In genomic region chr13:78420814-78421213, GRCh38 we compare ENCODE assay signal across 14 cellular contexts.
DNase-seq lines count a peak whose midpoint lies in the region; ATAC-seq and TF ChIP-seq lines count a peak whose summit lies in the region.
"Had no signal": no experiment of that assay in that cellular context is flagged by ENCODE, and none has a peak within 500 bp of the region (broad histone marks: within the 10 kb centered on the region; RNA-seq: fewer than 3 reads in every experiment).

No MANE protein-coding gene starts in this region.

- H3K4me2 ChIP-seq in PC-9 = no peak overlapping the region

- H3K9me3 ChIP-seq in A673 (ENCODE audit: low read depth, low read length, poor library complexity, severe bottlenecking) (no peaks in the 10 kb centered on the region), PC-9 (ENCODE audit: insufficient read depth, low read depth) (no peaks in the 10 kb centered on the region)
- H3K9me3 ChIP-seq: BLaER1 treated with 17β-estradiol and CSF1 and Interleukin-3, amounts not matched to agents 10 nM and 100 nM; gastroesophageal sphincter had no signal

- H3K79me2 ChIP-seq in PC-9 (ENCODE audit: low read depth) = no peaks in the 10 kb centered on the region

- POLR2A ChIA-PET in A673 (lab: Charles Lee; ENCODE audit: low non-redundant PET) = no interaction called here
- POLR2A ChIA-PET in PC-9 (lab: Charles Lee; ENCODE audit: unreplicated experiment) = no interaction called here

- H3K27ac ChIP-seq in A673 (ENCODE audit: low read depth, low read length, poor library complexity, severe bottlenecking) = no peak overlapping the region
- H3K27ac ChIP-seq in PC-9 = no peak overlapping the region
- H3K27ac ChIP-seq: BLaER1 treated with 17β-estradiol and CSF1 and Interleukin-3, amounts not matched to agents 10 nM and 100 nM; gastroesophageal sphincter had no signal

- intact Hi-C loops in left ventricle myocardium superior (cut with micrococcal nuclease) (no loop called here), A673 (cut with micrococcal nuclease; ENCODE audit: unreplicated experiment) (no loop called here), PC-9 (cut with micrococcal nuclease; ENCODE audit: unreplicated experiment) (no loop called here)

- CTCF ChIA-PET in A673 (lab: Charles Lee) = no interaction called here
- CTCF ChIA-PET in PC-9 (lab: Charles Lee) = no interaction called here

- no peaks in the 10 kb centered on the region for H3K4me1 ChIP-seq in A673 (ENCODE audit: insufficient read depth, low read length, poor library complexity, severe bottlenecking)
- H3K4me1 ChIP-seq in PC-9 (replicated peaks; ENCODE audit: insufficient read depth) = no peaks in the 10 kb centered on the region
- H3K4me1 ChIP-seq: BLaER1 treated with 17β-estradiol and CSF1 and Interleukin-3, amounts not matched to agents 10 nM and 100 nM; gastroesophageal sphincter had no signal

- H3K36me3 ChIP-seq in A673 (ENCODE audit: insufficient read depth, low read length, poor library complexity, severe bottlenecking) = no peaks in the 10 kb centered on the region
- no peaks in the 10 kb centered on the region for H3K36me3 ChIP-seq in PC-9 (ENCODE audit: low read depth)
- H3K36me3 ChIP-seq: BLaER1 treated with 17β-estradiol and CSF1 and Interleukin-3, amounts not matched to agents 10 nM and 100 nM; gastroesophageal sphincter had no signal

- DNase-seq in left ventricle myocardium superior (peak; percentile 66), A673 (ENCODE audit: low spot score) (no peak), PC-9 (no peak)
- DNase-seq in stimulated activated CD4-positive, alpha-beta T cell treated with anti-CD3 and anti-CD28 coated beads, Interleukin-1b, Interleukin-23, amount 100 ng/mL, for 48 hours = no peak
- DNase-seq in activated CD4-positive, alpha-beta T cell treated with anti-CD3 and anti-CD28 coated beads, Interleukin-2, amount 50 U/mL, for 4 hours = no peak
- DNase-seq: activated CD4-positive, alpha-beta memory T cell treated with anti-CD3 and anti-CD28 coated beads for 36 hours; activated gamma-delta T cell; effector memory CD8-positive, alpha-beta T cell; kidney had no signal

- TF ChIP-seq CTCF in A673 (conservative IDR thresholded peaks at IDR 0.05; ENCODE audit: low read depth, low read length) (no peak), PC-9 (conservative IDR thresholded peaks at IDR 0.05) (no peak)

- H3K4me3 ChIP-seq in A673 (ENCODE audit: low read depth, low read length, poor library complexity, severe bottlenecking) = no peak overlapping the region
- H3K4me3 ChIP-seq in PC-9 = no peak overlapping the region
- H3K4me3 ChIP-seq: BLaER1 treated with 17β-estradiol and CSF1 and Interleukin-3, amounts not matched to agents 10 nM and 100 nM; gastroesophageal sphincter had no signal

- no peaks in the 10 kb centered on the region for H3K9me2 ChIP-seq in PC-9 (ENCODE audit: insufficient read depth)

- ATAC-seq in GM18867 (IDR thresholded peaks at IDR 0.05; ENCODE audit: unreplicated experiment) (peak; percentile 100), GM21526 (IDR thresholded peaks at IDR 0.05; ENCODE audit: low FRiP score, unreplicated experiment) (peak; percentile 96), HG03095 (IDR thresholded peaks at IDR 0.05; ENCODE audit: unreplicated experiment) (peak; percentile 96), left ventricle myocardium superior (peak; percentile 83)
- ATAC-seq: effector memory CD8-positive, alpha-beta T cell; gastroesophageal sphincter had no signal

- peaks cover 4% of the 10 kb centered on the region for H3K27me3 ChIP-seq in A673 (replicated peaks; ENCODE audit: insufficient read depth, low read depth, low read length, poor library complexity)
- no peaks in the 10 kb centered on the region for H3K27me3 ChIP-seq in PC-9 (ENCODE audit: insufficient read depth, low read depth)
- H3K27me3 ChIP-seq: BLaER1 treated with 17β-estradiol and CSF1 and Interleukin-3, amounts not matched to agents 10 nM and 100 nM; gastroesophageal sphincter had no signal

- H3F3A ChIP-seq in PC-9 (ENCODE audit: insufficient read depth, low read depth) = no peaks in the 10 kb centered on the region

- no peak overlapping the region for H2AFZ ChIP-seq in PC-9

- BruUV-seq in A673 (replicated peaks; lab: Mats Ljungman, UMichigan) (no TSS peak), PC-9 (replicated peaks; lab: Mats Ljungman, UMichigan) (no TSS peak)

- H4K20me1 ChIP-seq in PC-9 (ENCODE audit: insufficient read depth) = no peaks in the 10 kb centered on the region
- H4K20me1 ChIP-seq: BLaER1 treated with 17β-estradiol and CSF1 and Interleukin-3, amounts not matched to agents 10 nM and 100 nM had no signal
